ENCODE assay signal across 16 cellular contexts in the genomic region with DNA sequence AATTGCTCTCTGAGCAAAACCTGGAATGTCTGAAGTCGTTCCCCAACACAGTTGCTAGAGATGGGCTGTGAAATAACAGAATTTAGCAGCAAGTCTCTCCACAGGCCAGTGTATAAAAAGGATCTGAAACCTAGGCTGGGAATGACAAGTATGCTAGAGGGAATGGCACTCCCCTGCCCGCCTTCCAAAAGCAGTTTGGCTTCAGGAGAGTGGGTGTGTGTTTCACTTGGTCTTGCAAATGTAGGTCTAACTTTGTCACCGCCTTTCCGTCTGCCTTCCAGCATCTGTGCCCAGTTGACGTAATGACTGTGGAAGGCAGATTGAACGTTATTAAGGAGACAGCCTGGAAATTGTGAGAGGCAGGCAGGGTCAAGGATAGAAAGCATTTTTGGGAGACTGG. TPM values are rescaled to one million over a fixed set of nuclear protein-coding genes. Genes with fewer than 3 reads are reported as not detected.
A peak's percentile ranks its signal among the peaks of the same experiment; 100 is the strongest.
DNase-seq lines count a peak whose midpoint lies in the region; ATAC-seq and TF ChIP-seq lines count a peak whose summit lies in the region.
"Had no signal": no experiment of that assay in that cellular context is flagged by ENCODE, and none has a peak within 500 bp of the region (broad histone marks: within the 10 kb centered on the region; RNA-seq: fewer than 3 reads in every experiment).

No MANE protein-coding gene starts in this region.

- H3K36me3 ChIP-seq in GM23248 (ENCODE audit: low read depth) = no peaks in the 10 kb centered on the region
- no peaks in the 10 kb centered on the region for H3K36me3 ChIP-seq in lower lobe of right lung

- ATAC-seq in lower lobe of right lung (peak; percentile 51 to 86), GM21825 (IDR thresholded peaks at IDR 0.05; ENCODE audit: unreplicated experiment) (no peak), GM21390 (IDR thresholded peaks at IDR 0.05; ENCODE audit: unreplicated experiment) (no peak)
- ATAC-seq: stimulated activated naive CD8-positive, alpha-beta T cell treated with anti-CD3 and anti-CD28 coated beads, Interleukin-15, amount 100 ng/mL, for 72 hours had no signal

- intact Hi-C loops in lower lobe of right lung (cut with DNase I) = no loop called here

- DNase-seq in GM23248 (peak; percentile 91), dedifferentiated amniotic fluid mesenchymal stem cell (ENCODE audit: extremely low spot score) (peak; percentile 46), lower lobe of right lung (no peak), superior temporal gyrus (ENCODE audit: extremely low spot score) (peak; percentile 49), D341Med (ENCODE audit: low spot score) (no peak), NCI-H1105 (lab: John Stamatoyannopoulos, UW) (no peak)
- DNase-seq: activated CD8-positive, alpha-beta memory T cell treated with anti-CD3 and anti-CD28 coated beads for 24 hours; CD8-positive, alpha-beta memory T cell; foreskin melanocyte; kidney glomerular epithelial cell; MM.1S; NCI-H524; nucleus accumbens; stimulated activated naive CD8-positive, alpha-beta T cell treated with anti-CD3 and anti-CD28 coated beads, Interleukin-15, amount 100 ng/mL, for 72 hours had no signal

- peaks cover 26% of the 10 kb centered on the region for H3F3A ChIP-seq in GM23248 (ENCODE audit: insufficient read depth)

- peak overlapping the region; percentile 31 for H3K9ac ChIP-seq in GM23248

- H3K27me3 ChIP-seq in GM23248 (replicated peaks; ENCODE audit: insufficient read depth) = no peaks in the 10 kb centered on the region
- no peaks in the 10 kb centered on the region for H3K27me3 ChIP-seq in lower lobe of right lung (ENCODE audit: low read depth)

- in situ Hi-C loops in GM23248 (cut with MboI) = no loop called here

- H2AFZ ChIP-seq in GM23248 = peak overlapping the region; percentile 69

- 3 to 4% methylated on average over 6 of the region's 6 CpGs for WGBS in GM23248 (ENCODE audit: low coverage in 1 of 2, low lambda C conversion rate in 2 of 2, missing lambda C conversion rate in 2 of 2), 2 experiments

- H3K27ac ChIP-seq in GM23248 (peak overlapping the region; percentile 63), lower lobe of right lung (no peak overlapping the region)

- H3K4me2 ChIP-seq in GM23248 (ENCODE audit: unreplicated experiment) = peak overlapping the region; percentile 64

- H3K9me2 ChIP-seq in GM23248 (ENCODE audit: insufficient read depth) = no peaks in the 10 kb centered on the region

- H3K9me3 ChIP-seq in GM23248 (ENCODE audit: low read depth) (no peaks in the 10 kb centered on the region), lower lobe of right lung (peaks cover 7% of the 10 kb centered on the region)

- no peak for TF ChIP-seq CTCF in lower lobe of right lung (IDR thresholded peaks at IDR 0.05)

- H3K79me2 ChIP-seq in GM23248 (ENCODE audit: insufficient read depth) = no peaks in the 10 kb centered on the region

- H4K20me1 ChIP-seq in GM23248 (ENCODE audit: insufficient read depth) = no peaks in the 10 kb centered on the region

- H3K4me1 ChIP-seq in GM23248 (ENCODE audit: insufficient read depth) (peaks cover 18% of the 10 kb centered on the region), lower lobe of right lung (no peaks in the 10 kb centered on the region)

- H3K4me3 ChIP-seq in GM23248 = peak overlapping the region; percentile 29
- no peak overlapping the region for H3K4me3 ChIP-seq in lower lobe of right lung

RNA-seq across cellular contexts. Expression of gene MTURN, which starts 18.0 kb away (rescaled TPM):
- total RNA-seq in GM23248 (2014; rRNA removed; shearing (Covaris generic)) = 22.5 and 23.6 TPM in 2 replicates
- polyA plus RNA-seq in GM23248 (2016; fragmentation: Nextera tagmentation; extraction: Ambion mirVana) = 15.6 and 15.9 TPM in 2 replicates
- total RNA-seq in lower lobe of right lung = 39.4 TPM

Comparison
In these comparisons a context has a peak if more than half of its experiments do, and no peak if none do; other contexts are left out.
1. DNase-seq: peak in GM23248 (single experiment), dedifferentiated amniotic fluid mesenchymal stem cell (single experiment) and superior temporal gyrus (single experiment); none in lower lobe of right lung (single experiment), D341Med (single experiment) and NCI-H1105 (single experiment).
2. ATAC-seq: peak in lower lobe of right lung (2 of 2); none in GM21825 (single experiment) and GM21390 (single experiment).